10 cellular contexts compared by ENCODE assay signal in the genomic region with DNA sequence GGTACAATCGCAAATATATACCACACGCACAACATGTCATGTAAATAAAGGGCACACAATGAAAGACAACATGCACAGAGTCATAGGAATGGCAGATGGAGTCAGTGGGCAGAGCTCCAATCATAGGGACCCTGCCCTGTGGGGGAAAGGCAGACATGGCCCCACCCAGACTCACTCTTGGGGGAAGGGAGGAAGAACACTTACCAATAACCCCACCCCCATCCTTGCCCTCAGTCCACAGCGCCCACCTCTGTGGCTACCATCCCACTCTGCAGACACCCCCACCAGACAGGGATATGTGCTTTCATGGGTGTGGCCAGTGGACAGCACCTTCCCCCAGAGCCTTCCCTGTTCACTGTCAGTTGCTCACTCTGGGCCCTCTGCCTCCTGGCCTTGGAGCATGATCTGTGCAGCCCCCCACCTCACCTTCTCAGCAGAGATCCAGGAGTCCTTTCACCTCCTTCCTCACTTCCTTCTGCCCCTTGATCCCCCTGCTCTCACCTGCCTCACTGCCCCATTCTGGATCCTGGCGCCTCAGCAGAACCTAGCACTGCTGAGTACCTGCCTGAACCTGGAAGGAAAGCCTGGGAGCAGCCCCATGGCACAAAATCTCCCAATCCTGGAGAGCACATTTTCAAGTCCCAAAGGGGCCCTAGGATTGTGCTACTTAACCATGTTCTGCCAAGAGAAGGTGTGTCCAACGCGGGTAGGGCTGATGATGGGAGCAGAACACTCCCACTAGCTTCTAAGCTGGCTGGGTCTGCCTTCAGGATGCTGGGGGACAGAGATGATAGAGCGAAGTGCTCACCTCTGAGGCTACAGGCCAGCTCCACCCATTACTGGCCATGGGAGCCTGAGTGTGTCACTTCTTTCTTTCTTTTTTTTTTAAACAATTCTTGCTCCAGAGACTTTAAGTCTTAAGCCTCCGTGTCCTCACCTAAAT. TPM values are rescaled to one million over a fixed set of nuclear protein-coding genes. Genes with fewer than 3 reads are reported as not detected.
DNase-seq lines count a peak whose midpoint lies in the region; ATAC-seq lines count a peak whose summit lies in the region.
"Had no signal": no experiment of that assay in that cellular context is flagged by ENCODE, and none has a peak within 500 bp of the region (broad histone marks: within the 10 kb centered on the region; RNA-seq: fewer than 3 reads in every experiment).

No MANE protein-coding gene starts in this region.

- H3K27ac Mint-ChIP-seq in activated CD4-positive, alpha-beta T cell treated with anti-CD3 and anti-CD28 coated beads for 36 hours = peak overlapping the region; percentile 98
- H3K27ac Mint-ChIP-seq in dendritic cell treated with granulocyte-macrophage colony-stimulating factor and Interleukin-4, amounts not matched to agents 40 ng/mL and 50 ng/mL, for 4 days = peak overlapping the region; percentile 82
- peak overlapping the region; percentile 94 for H3K27ac Mint-ChIP-seq in stimulated activated effector memory CD8-positive, alpha-beta T cell treated with anti-CD3 and anti-CD28 coated beads, Interleukin-12 subunit alpha, Interleukin-12 subunit beta, amount 100 ng/mL, for 72 hours

- peak; percentile 59 for DNase-seq in activated CD4-positive, alpha-beta T cell treated with anti-CD3 and anti-CD28 coated beads for 36 hours
- no peak for DNase-seq in activated CD4-positive, alpha-beta T cell treated with anti-CD3 and anti-CD28 coated beads for 1 hour
- DNase-seq in NCI-H82 (lab: John Stamatoyannopoulos, UW) (peak; percentile 91), A172 (ENCODE audit: low spot score) (no peak), right cardiac atrium (no peak), NCI-H187 treated with DMSO at 0.1 percent for 48 hours (lab: John Stamatoyannopoulos, UW) (no peak)
- no peak for DNase-seq in stimulated activated effector memory CD8-positive, alpha-beta T cell treated with anti-CD3 and anti-CD28 coated beads, Interleukin-12 subunit alpha, Interleukin-12 subunit beta, amount 100 ng/mL, for 72 hours (ENCODE audit: low spot score in 2 of 2)
- DNase-seq: effector CD8-positive, alpha-beta T cell had no signal

- H3K4me1 Mint-ChIP-seq in activated CD4-positive, alpha-beta T cell treated with anti-CD3 and anti-CD28 coated beads for 36 hours = peaks cover 77% of the 10 kb centered on the region
- peaks cover 25% of the 10 kb centered on the region for H3K4me1 Mint-ChIP-seq in dendritic cell treated with granulocyte-macrophage colony-stimulating factor and Interleukin-4, amounts not matched to agents 40 ng/mL and 50 ng/mL, for 4 days (ENCODE audit: low read depth)
- H3K4me1 Mint-ChIP-seq in stimulated activated effector memory CD8-positive, alpha-beta T cell treated with anti-CD3 and anti-CD28 coated beads, Interleukin-12 subunit alpha, Interleukin-12 subunit beta, amount 100 ng/mL, for 72 hours = peaks cover 58% of the 10 kb centered on the region

- POLR2A ChIA-PET in activated CD4-positive, alpha-beta T cell treated with anti-CD3 and anti-CD28 coated beads for 36 hours (lab: Charles Lee) = interaction anchor here (0.5 to 3.8 kb wide), 5 partner anchors 11 to 53 kb away, joined by 3 to 21 read pairs (median 4); no protein-coding TSS in a partner anchor

- H3K9me3 Mint-ChIP-seq in activated CD4-positive, alpha-beta T cell treated with anti-CD3 and anti-CD28 coated beads for 36 hours (ENCODE audit: low read depth) = no peaks in the 10 kb centered on the region
- no peaks in the 10 kb centered on the region for H3K9me3 Mint-ChIP-seq in dendritic cell treated with granulocyte-macrophage colony-stimulating factor and Interleukin-4, amounts not matched to agents 40 ng/mL and 50 ng/mL, for 4 days
- no peaks in the 10 kb centered on the region for H3K9me3 Mint-ChIP-seq in stimulated activated effector memory CD8-positive, alpha-beta T cell treated with anti-CD3 and anti-CD28 coated beads, Interleukin-12 subunit alpha, Interleukin-12 subunit beta, amount 100 ng/mL, for 72 hours

- peaks cover 39% of the 10 kb centered on the region for H3K36me3 Mint-ChIP-seq in activated CD4-positive, alpha-beta T cell treated with anti-CD3 and anti-CD28 coated beads for 36 hours (ENCODE audit: low read depth)
- peaks cover 13% of the 10 kb centered on the region for H3K36me3 Mint-ChIP-seq in dendritic cell treated with granulocyte-macrophage colony-stimulating factor and Interleukin-4, amounts not matched to agents 40 ng/mL and 50 ng/mL, for 4 days (ENCODE audit: low read depth)
- H3K36me3 Mint-ChIP-seq in stimulated activated effector memory CD8-positive, alpha-beta T cell treated with anti-CD3 and anti-CD28 coated beads, Interleukin-12 subunit alpha, Interleukin-12 subunit beta, amount 100 ng/mL, for 72 hours = peaks cover 54% of the 10 kb centered on the region

- intact Hi-C loops in activated CD4-positive, alpha-beta T cell treated with anti-CD3 and anti-CD28 coated beads for 36 hours (cut with DNase I, micrococcal nuclease) = loop anchor here in 1 of 2 experiments (10.0 kb wide), 1 partner anchor 196 kb away; a partner anchor contains a TSS
- intact Hi-C loops in dendritic cell treated with granulocyte-macrophage colony-stimulating factor and Interleukin-4, amounts not matched to agents 40 ng/mL and 50 ng/mL, for 4 days (cut with micrococcal nuclease) = no loop called here
- intact Hi-C loops in right cardiac atrium (cut with DNase I) = loop anchor here in 1 of 4 donors (5.0 kb wide), 1 partner anchor 59 kb away; no protein-coding TSS in a partner anchor

- peaks cover 3% of the 10 kb centered on the region for H3K4me1 ChIP-seq in right cardiac atrium (ENCODE audit: control insufficient read depth, insufficient read depth, low read length)
- H3K4me1 ChIP-seq: prostate gland had no signal

- H3K27ac ChIP-seq in right cardiac atrium (ENCODE audit: low read length) = no peak overlapping the region

- H3K27me3 Mint-ChIP-seq in activated CD4-positive, alpha-beta T cell treated with anti-CD3 and anti-CD28 coated beads for 36 hours = no peaks in the 10 kb centered on the region
- peaks cover 6% of the 10 kb centered on the region for H3K27me3 Mint-ChIP-seq in dendritic cell treated with granulocyte-macrophage colony-stimulating factor and Interleukin-4, amounts not matched to agents 40 ng/mL and 50 ng/mL, for 4 days

- no peak overlapping the region for H3K4me3 ChIP-seq in right cardiac atrium (ENCODE audit: low read length)

- no peaks in the 10 kb centered on the region for H3K27me3 ChIP-seq in right cardiac atrium (ENCODE audit: control insufficient read depth, insufficient read depth)

- CTCF ChIA-PET in activated CD4-positive, alpha-beta T cell treated with anti-CD3 and anti-CD28 coated beads for 36 hours (lab: Charles Lee) = interaction anchor here (0.5 to 2.0 kb wide), 7 partner anchors 11 to 291 kb away, joined by 3 to 7 read pairs (median 3); no protein-coding TSS in a partner anchor

- ATAC-seq in activated CD4-positive, alpha-beta T cell treated with anti-CD3 and anti-CD28 coated beads for 36 hours = peak; percentile 24
- ATAC-seq in stimulated activated effector memory CD8-positive, alpha-beta T cell treated with anti-CD3 and anti-CD28 coated beads, Interleukin-12 subunit alpha, Interleukin-12 subunit beta, amount 100 ng/mL, for 72 hours = no peak
- no peak for ATAC-seq in right cardiac atrium

- 80% methylated on average over 8 of the region's 8 CpGs for WGBS in right cardiac atrium

- H3K9me3 ChIP-seq in right cardiac atrium (ENCODE audit: control insufficient read depth, low read length) = no peaks in the 10 kb centered on the region
- H3K9me3 ChIP-seq: prostate gland had no signal

- peak overlapping the region; percentile 92 for H3K4me3 Mint-ChIP-seq in activated CD4-positive, alpha-beta T cell treated with anti-CD3 and anti-CD28 coated beads for 36 hours
- no peak overlapping the region for H3K4me3 Mint-ChIP-seq in dendritic cell treated with granulocyte-macrophage colony-stimulating factor and Interleukin-4, amounts not matched to agents 40 ng/mL and 50 ng/mL, for 4 days
- H3K4me3 Mint-ChIP-seq in stimulated activated effector memory CD8-positive, alpha-beta T cell treated with anti-CD3 and anti-CD28 coated beads, Interleukin-12 subunit alpha, Interleukin-12 subunit beta, amount 100 ng/mL, for 72 hours = peak overlapping the region; percentile 86

RNA-seq across cellular contexts. Expression of a gene that starts 1.5 kb away (rescaled TPM):
- 100 to 1,000 TPM; 168 to 169 TPM for total RNA-seq in activated CD4-positive, alpha-beta T cell treated with anti-CD3 and anti-CD28 coated beads for 36 hours
- 47.0 and 47.8 TPM in 2 replicates for total RNA-seq in A172 (2014; rRNA removed; shearing (Covaris generic))
- total RNA-seq in right cardiac atrium = 10 to 100 TPM; 16.0 to 21.3 (median 19.7) TPM
- 16.2 TPM for polyA plus RNA-seq in right cardiac atrium

RNA-seq across cellular contexts. Expression of a gene that starts 35.7 kb away (rescaled TPM):
- 10 to 100 TPM; 53.5 to 58.3 TPM for total RNA-seq in activated CD4-positive, alpha-beta T cell treated with anti-CD3 and anti-CD28 coated beads for 36 hours
- 56.1 and 65.9 TPM in 2 replicates for total RNA-seq in A172 (2014; rRNA removed; shearing (Covaris generic))
- total RNA-seq in right cardiac atrium = 10 to 100 TPM; 16.6 to 26.0 (median 22.7) TPM
- 8.7 TPM for polyA plus RNA-seq in right cardiac atrium

RNA-seq across cellular contexts. Expression of a gene that starts 48.1 kb away (rescaled TPM):
- 100 to 1,000 TPM; 103 to 113 TPM for total RNA-seq in activated CD4-positive, alpha-beta T cell treated with anti-CD3 and anti-CD28 coated beads for 36 hours
- 0.91 and 0.95 TPM in 2 replicates for total RNA-seq in A172 (2014; rRNA removed; shearing (Covaris generic))
- 1 to 10 TPM; 4.1 to 6.1 (median 5.1) TPM for total RNA-seq in right cardiac atrium
- polyA plus RNA-seq in right cardiac atrium = 3.9 TPM

Comparison
In these comparisons a context has a peak if more than half of its experiments do, and no peak if none do; other contexts are left out.
1. DNase-seq: peak in activated CD4-positive, alpha-beta T cell treated with anti-CD3 and anti-CD28 coated beads for 36 hours (single experiment) and NCI-H82 (single experiment); none in activated CD4-positive, alpha-beta T cell treated with anti-CD3 and anti-CD28 coated beads for 1 hour (single experiment), stimulated activated effector memory CD8-positive, alpha-beta T cell treated with anti-CD3 and anti-CD28 coated beads, Interleukin-12 subunit alpha, Interleukin-12 subunit beta, amount 100 ng/mL, for 72 hours (0 of 2), A172 (single experiment), right cardiac atrium (0 of 3) and NCI-H187 treated with DMSO at 0.1 percent for 48 hours (single experiment).
2. RNA of a gene that starts 48.1 kb away (total RNA-seq): 103 to 113 TPM in activated CD4-positive, alpha-beta T cell treated with anti-CD3 and anti-CD28 coated beads for 36 hours; 4.1 to 6.1 TPM in right cardiac atrium and 0.91 to 0.95 TPM in A172; every median in the first group is over 10 times any median in the second.
3. Peak in every context shown above with its lines, with median percentiles within 50 percentile points of each other: H3K27ac Mint-ChIP-seq.